ENCODE assay signal across 9 cellular contexts in genomic region chr7:74612015-74612829, GRCh38. TPM values are rescaled to one million over a fixed set of nuclear protein-coding genes. Genes with fewer than 3 reads are reported as not detected.
A peak's percentile ranks its signal among the peaks of the same experiment; 100 is the strongest.
DNase-seq lines count a peak whose midpoint lies in the region; ATAC-seq and TF ChIP-seq lines count a peak whose summit lies in the region.
"Had no signal": no experiment of that assay in that cellular context is flagged by ENCODE, and none has a peak within 500 bp of the region (broad histone marks: within the 10 kb centered on the region; RNA-seq: fewer than 3 reads in every experiment).

No MANE protein-coding gene starts in this region.

- no peak overlapping the region for H3K4me3 ChIP-seq in upper lobe of left lung
- no peak overlapping the region for H3K4me3 ChIP-seq in mucosa of descending colon
- H3K4me3 ChIP-seq: adrenal gland had no signal

- DNase-seq in NCI-H510A treated with DMSO at 0.1 percent for 48 hours (lab: John Stamatoyannopoulos, UW), result peak; percentile 20
- no peak for DNase-seq in NCI-H510A (lab: John Stamatoyannopoulos, UW)
- DNase-seq in anterior cingulate cortex (lab: John Stamatoyannopoulos, UW), result peak in 37 of 58 donors; percentile 1 to 82 (median 22)
- DNase-seq in islet precursor cell, result peak; percentile 80
- DNase-seq in upper lobe of left lung, result peak; percentile 42 to 63
- no peak for DNase-seq in AML-193 (lab: John Stamatoyannopoulos, UW)
- no peak for DNase-seq in mucosa of descending colon

- WGBS in upper lobe of left lung, 2 donors, result 47 to 56% methylated on average over 11 of the region's 11 CpGs

- TF ChIP-seq POLR2A in upper lobe of left lung (IDR thresholded peaks at IDR 0.05), result no peak

- H3K9me3 ChIP-seq in upper lobe of left lung, result no peaks in the 10 kb centered on the region
- H3K9me3 ChIP-seq in mucosa of descending colon, result no peaks in the 10 kb centered on the region
- H3K9me3 ChIP-seq: adrenal gland had no signal

- intact Hi-C loops in mucosa of descending colon (cut with DNase I, micrococcal nuclease), result no loop called here

- H3K27me3 ChIP-seq in upper lobe of left lung, result no peaks in the 10 kb centered on the region
- H3K27me3 ChIP-seq: adrenal gland had no signal

- H3K36me3 ChIP-seq in upper lobe of left lung, result no peaks in the 10 kb centered on the region
- H3K36me3 ChIP-seq in mucosa of descending colon (ENCODE audit: low read depth), result no peaks in the 10 kb centered on the region
- H3K36me3 ChIP-seq: adrenal gland had no signal

- H3K27ac ChIP-seq in upper lobe of left lung, result peak overlapping the region in 3 of 4 donors; percentile 61 to 78 (median 62)
- H3K27ac ChIP-seq: adrenal gland had no signal

- TF ChIP-seq EP300 in upper lobe of left lung (IDR thresholded peaks at IDR 0.05), result no peak

- ATAC-seq in upper lobe of left lung (ENCODE audit: low FRiP score in 2 of 2) (peak; percentile 6 to 65), mucosa of descending colon (no peak), GM19395 (IDR thresholded peaks at IDR 0.05; ENCODE audit: unreplicated experiment) (no peak)

- no peak for TF ChIP-seq CTCF in upper lobe of left lung (IDR thresholded peaks at IDR 0.05)
- TF ChIP-seq CTCF in mucosa of descending colon (IDR thresholded peaks at IDR 0.05), result no peak

- H3K4me1 ChIP-seq in upper lobe of left lung (peaks cover 3 to 10% (median 7%) of the 10 kb centered on the region in 4 donors), mucosa of descending colon (ENCODE audit: low read depth) (peaks cover 6% of the 10 kb centered on the region)

RNA-seq across cellular contexts. Expression of gene GTF2I, which starts 45.3 kb away (rescaled TPM):
- total RNA-seq in upper lobe of left lung (100 to 1,000 TPM; 138 to 506 (median 219) TPM), mucosa of descending colon (100 to 1,000 TPM; 111 to 220 (median 130) TPM)

Comparison
In these comparisons a context has a peak if more than half of its experiments do, and no peak if none do; other contexts are left out.
1. DNase-seq: peak in NCI-H510A treated with DMSO at 0.1 percent for 48 hours (single experiment), anterior cingulate cortex (37 of 58), islet precursor cell (single experiment) and upper lobe of left lung (2 of 2); none in NCI-H510A (single experiment), AML-193 (0 of 2) and mucosa of descending colon (0 of 3).
2. ATAC-seq: peak in upper lobe of left lung (2 of 2); none in mucosa of descending colon (single experiment) and GM19395 (single experiment).